Comparison of ENCODE assay signal across 1 cellular context in the genomic region with DNA sequence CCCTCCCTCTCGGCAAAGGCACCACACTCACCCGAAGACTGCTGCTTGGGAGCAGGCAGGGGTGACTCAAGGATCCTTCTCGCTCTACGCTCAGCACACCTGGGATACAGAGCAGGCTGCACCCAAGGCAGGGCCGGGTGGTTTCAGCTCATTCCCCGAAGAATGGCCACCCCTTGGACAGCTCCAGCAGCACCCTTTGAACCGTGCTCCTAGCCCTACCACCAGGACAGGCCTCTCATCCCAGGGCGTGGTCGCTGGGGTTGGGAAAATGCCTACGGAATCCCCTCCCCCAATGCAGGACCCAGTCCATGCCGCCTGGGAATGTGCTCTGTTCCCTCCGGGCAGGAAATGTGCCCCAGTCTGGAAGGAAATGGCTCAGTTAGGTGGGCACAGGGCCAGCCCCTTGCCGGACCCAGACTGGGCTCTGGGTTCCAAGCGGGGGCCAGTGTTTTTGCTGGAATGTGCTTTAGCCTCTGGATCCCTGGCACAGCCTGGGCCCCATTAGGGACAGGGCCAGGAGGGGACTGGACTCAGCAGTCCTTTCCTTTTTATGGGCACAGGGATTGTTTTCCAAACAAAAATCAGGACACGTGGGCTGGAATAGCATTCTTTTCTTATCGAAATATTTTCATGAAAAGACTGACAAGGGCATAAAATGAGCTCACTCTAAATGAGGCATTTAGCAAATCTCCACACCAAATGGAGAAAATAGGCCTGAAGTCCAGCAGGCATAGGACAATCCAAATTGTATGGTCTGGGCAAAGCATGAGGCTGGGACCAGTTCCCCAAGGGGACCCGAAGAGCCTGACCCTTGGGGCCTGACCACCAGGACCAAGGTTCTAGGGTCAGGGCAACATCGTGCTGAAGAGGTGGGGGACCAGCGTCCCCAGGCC.
TF ChIP-seq lines count a peak whose summit lies in the region.

No MANE protein-coding gene starts in this region.

TF ChIP-seq in H1, 55 proteins besides CTCF, POLR2A, EP300 and RAD21:
- TF ChIP-seq SP1 (IDR thresholded peaks at IDR 0.05; ENCODE audit: low read depth, low read length), result no peak
- TF ChIP-seq KDM5A (IDR thresholded peaks at IDR 0.05; ENCODE audit: low read length), result no peak
- no peak for TF ChIP-seq CHD7 (IDR thresholded peaks at IDR 0.05; ENCODE audit: insufficient replicate concordance, low read length)
- TF ChIP-seq CTBP2 (IDR thresholded peaks at IDR 0.05; ENCODE audit: borderline replicate concordance, insufficient read depth, insufficient read length, low read length), result no peak
- no peak for TF ChIP-seq ZNF274 (IDR thresholded peaks at IDR 0.05; ENCODE audit: borderline replicate concordance, extremely low read depth, low read length)
- TF ChIP-seq ATF2 (IDR thresholded peaks at IDR 0.05; ENCODE audit: low read length), result no peak
- no peak for TF ChIP-seq NRF1 (IDR thresholded peaks at IDR 0.05; ENCODE audit: low read depth, low read length)
- no peak for TF ChIP-seq RNF2 (IDR thresholded peaks at IDR 0.05; ENCODE audit: borderline replicate concordance, low read depth, low read length, missing control alignments, poor library complexity, severe bottlenecking)
- no peak for TF ChIP-seq ATF3 (IDR thresholded peaks at IDR 0.05; ENCODE audit: insufficient read depth, low read depth, low read length)
- no peak for TF ChIP-seq CBX8 (IDR thresholded peaks at IDR 0.05; ENCODE audit: borderline replicate concordance, low read depth, low read length)
- no peak for TF ChIP-seq TBP (IDR thresholded peaks at IDR 0.05; ENCODE audit: low read depth, low read length)
- TF ChIP-seq SP2 (IDR thresholded peaks at IDR 0.05; ENCODE audit: low read length), result no peak
- no peak for TF ChIP-seq GABPA (IDR thresholded peaks at IDR 0.05; ENCODE audit: borderline replicate concordance, insufficient read depth, low read length)
- TF ChIP-seq TEAD4 (IDR thresholded peaks at IDR 0.05; ENCODE audit: low read depth, low read length), result no peak
- TF ChIP-seq EZH2 (IDR thresholded peaks at IDR 0.05; ENCODE audit: low read depth, low read length, severe bottlenecking), result no peak
